In the genomic region with DNA sequence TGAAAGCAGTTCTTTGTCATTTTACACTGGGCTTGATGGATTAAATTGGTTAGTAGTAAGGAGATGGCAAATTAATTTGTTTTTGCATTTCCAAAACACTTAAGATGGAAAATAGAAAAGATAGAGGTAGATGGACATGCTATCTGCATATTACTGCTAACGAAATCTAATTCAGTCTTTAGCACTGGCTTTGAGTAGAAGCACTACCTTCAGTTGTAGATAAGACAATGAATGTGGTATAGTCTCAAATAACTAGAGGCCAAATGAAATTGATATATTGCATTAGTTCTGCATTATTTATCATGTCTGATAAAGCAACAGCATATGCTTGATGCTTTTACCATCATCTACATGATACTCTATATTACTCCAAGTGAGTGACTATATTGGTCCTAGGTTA, we compare ENCODE assay signal across 20 cellular contexts.
"Had no signal": no experiment of that assay in that cellular context is flagged by ENCODE, and none has a peak within 500 bp of the region (broad histone marks: within the 10 kb centered on the region; RNA-seq: fewer than 3 reads in every experiment).

No MANE protein-coding gene starts in this region.

- H3K27ac ChIP-seq: HL-60, KMS-11, RWPE1 had no signal

- H3K36me3 Mint-ChIP-seq: IgD-negative memory B cell had no signal

- H3K9me3 Mint-ChIP-seq: IgD-negative memory B cell had no signal

- H3K27me3 Mint-ChIP-seq: IgD-negative memory B cell had no signal

- H3K27ac Mint-ChIP-seq: IgD-negative memory B cell had no signal

- H3K9ac ChIP-seq: KMS-11 had no signal

- DNase-seq: Kasumi-1, MM.1S, NCI-H1048, NCI-H1105, NCI-H1436 treated with DMSO at 0.1 percent for 48 hours, NCI-H1694, NCI-H187 treated with DMSO at 0.1 percent for 48 hours, NCI-H2029 treated with DMSO at 0.1 percent for 48 hours, NCI-H226, NCI-H510A, NCI-H774, PC-3, SHP77 had no signal

- FAIRE-seq: HTR-8/SVneo, K562 had no signal

- H3K4me2 ChIP-seq: KMS-11 had no signal

- ATAC-seq: K562, Panc1, PC-3 had no signal

- H3K4me3 ChIP-seq: K562 had no signal

- H3K4me3 Mint-ChIP-seq: IgD-negative memory B cell had no signal
